Comparison of ENCODE assay signal across 22 cellular contexts in genomic region chr9:133472753-133473378, GRCh38. TPM values are rescaled to one million over a fixed set of nuclear protein-coding genes. Genes with fewer than 3 reads are reported as not detected.
DNase-seq lines count a peak whose midpoint lies in the region; ATAC-seq, FAIRE-seq and TF ChIP-seq lines count a peak whose summit lies in the region.
"Had no signal": no experiment of that assay in that cellular context is flagged by ENCODE, and none has a peak within 500 bp of the region (broad histone marks: within the 10 kb centered on the region; RNA-seq: fewer than 3 reads in every experiment).

No MANE protein-coding gene starts in this region.

- H4K20me1 ChIP-seq in HepG2 (ENCODE audit: insufficient read depth, low read length) (0 out of 2 replicates have a peak, but pooled peaks cover 2% of the 10 kb centered on the region), neural cell (ENCODE audit: insufficient read depth) (peaks cover 2% of the 10 kb centered on the region)

- peak overlapping the region; percentile 32 for H3K4me3 Mint-ChIP-seq in dendritic cell treated with granulocyte-macrophage colony-stimulating factor and Interleukin-4, amounts not matched to agents 40 ng/mL and 50 ng/mL, for 4 days
- H3K4me3 Mint-ChIP-seq: CD4-positive, alpha-beta memory T cell; HFFc6 had no signal

- H3K27ac ChIP-seq in HepG2 (ENCODE audit: extremely low read length, insufficient read depth, low read length) (no peak overlapping the region), right lobe of liver (no peak overlapping the region), neural cell (ENCODE audit: low read length) (no peak overlapping the region)
- H3K27ac ChIP-seq: C4-2B had no signal

- H3K36me3 ChIP-seq in HepG2 (replicated peaks in 1 of 2; ENCODE audit: control insufficient read depth in 1 of 2, insufficient read depth in 2 of 2, low read length in 2 of 2) (peaks cover 3 to 4% of the 10 kb centered on the region in 2 experiments; a peak in 1 of 5 replicates), right lobe of liver (peaks cover 0 to 15% (median 0%) of the 10 kb centered on the region in 4 donors), neural cell (ENCODE audit: insufficient read depth, low read length) (no peaks in the 10 kb centered on the region)

- no peak for TF ChIP-seq CTCF in HepG2 (CRISPR knock-in tag; IDR thresholded peaks at IDR 0.05)
- TF ChIP-seq CTCF in right lobe of liver (IDR thresholded peaks at IDR 0.05): no peak
- TF ChIP-seq CTCF in neural cell (IDR thresholded peaks at IDR 0.05; ENCODE audit: poor library complexity, severe bottlenecking): no peak

- no peaks in the 10 kb centered on the region for H3K9me2 ChIP-seq in neural cell (ENCODE audit: insufficient read depth, low read length)

- no peak for TF ChIP-seq RAD21 in HepG2 (CRISPR knock-in tag; IDR thresholded peaks at IDR 0.05)
- no peak for TF ChIP-seq RAD21 in neural cell (conservative IDR thresholded peaks at IDR 0.05)

- peaks cover 16% of the 10 kb centered on the region for H3K4me1 ChIP-seq in HepG2 (ENCODE audit: insufficient read depth, low read length)
- peaks cover 0 to 6% (median 0%) of the 10 kb centered on the region in 4 donors for H3K4me1 ChIP-seq in right lobe of liver

- H3K9me3 ChIP-seq in HepG2 (ENCODE audit: low read length) (no peaks in the 10 kb centered on the region), right lobe of liver (no peaks in the 10 kb centered on the region), neural cell (ENCODE audit: low read length) (no peaks in the 10 kb centered on the region)

- no TSS peak for BruUV-seq in HepG2 (replicated peaks; lab: Mats Ljungman, UMichigan)

- POLR2A ChIA-PET in HepG2 (lab: Yijun Ruan, JAX): no interaction called here

- H3K27ac Mint-ChIP-seq in dendritic cell treated with granulocyte-macrophage colony-stimulating factor and Interleukin-4, amounts not matched to agents 40 ng/mL and 50 ng/mL, for 4 days: peak overlapping the region; percentile 58
- H3K27ac Mint-ChIP-seq: CD4-positive, alpha-beta memory T cell; HFFc6 had no signal

- 96% methylated on average over 8 of the region's 19 CpGs for WGBS in HepG2 (ENCODE audit: low lambda C conversion rate)
- 40% methylated on average over 1 of the region's 19 CpGs for WGBS in right lobe of liver (ENCODE audit: insufficient coverage, low coverage, low lambda C conversion rate, missing lambda C conversion rate)

- H3K36me3 Mint-ChIP-seq in dendritic cell treated with granulocyte-macrophage colony-stimulating factor and Interleukin-4, amounts not matched to agents 40 ng/mL and 50 ng/mL, for 4 days (ENCODE audit: low read depth): peaks cover 68% of the 10 kb centered on the region
- H3K36me3 Mint-ChIP-seq: CD4-positive, alpha-beta memory T cell had no signal

- in situ Hi-C loops in HepG2 (cut with HindIII; ENCODE audit: extremely low pct_ligation_motif_present, low pct_unique_long_range_greater_than_20kb): no loop called here

- CTCF ChIA-PET in HepG2 (lab: Yijun Ruan, JAX; ENCODE audit: low intra/inter-chr PET ratio, low total read pairs): no interaction called here

- H3K79me2 ChIP-seq in HepG2 (ENCODE audit: insufficient read depth, low read length) (no peaks in the 10 kb centered on the region), neural cell (replicated peaks; ENCODE audit: insufficient read depth, low read length) (no peaks in the 10 kb centered on the region)

- H3F3A ChIP-seq in neural cell (ENCODE audit: insufficient read depth, low read length, poor library complexity, severe bottlenecking): no peaks in the 10 kb centered on the region

- H3K4me3 ChIP-seq in HepG2 (replicated peaks in 1 of 3; ENCODE audit: insufficient read depth in 1 of 3, low read depth in 2 of 3, low read length in 3 of 3): no peak overlapping the region
- H3K4me3 ChIP-seq in right lobe of liver: no peak overlapping the region
- no peak overlapping the region for H3K4me3 ChIP-seq in neural cell (ENCODE audit: low read length)

- H3K27me3 ChIP-seq in HepG2 (ENCODE audit: control insufficient read depth in 1 of 2, insufficient read depth in 2 of 2, low read length in 2 of 2): no peaks in the 10 kb centered on the region
- H3K27me3 ChIP-seq in right lobe of liver: no peaks in the 10 kb centered on the region
- no peaks in the 10 kb centered on the region for H3K27me3 ChIP-seq in neural cell (ENCODE audit: insufficient read depth, low read depth, low read length)

- no peak for DNase-seq in HepG2 (ENCODE audit: low spot score)
- no peak for DNase-seq in right lobe of liver
- no peak for DNase-seq in SIG-M5 treated with dmso at 0.1 percent for 504 hours (lab: John Stamatoyannopoulos, UW; ENCODE audit: unreplicated experiment)
- no peak for DNase-seq in COLO829 (ENCODE audit: low spot score)
- DNase-seq in NCI-H1436 treated with DMSO at 0.1 percent for 48 hours (lab: John Stamatoyannopoulos, UW): no peak
- DNase-seq: 8988T; CD4-positive, alpha-beta memory T cell; COR-L47; DMS153; DMS79 treated with DMSO at 0.1 percent for 48 hours; EL; HCEC 1CT; HFFc6 had no signal

- FAIRE-seq in HepG2 (lab: Jason Lieb, UNC): no peak
- FAIRE-seq: D721Med, G401.6, GM12892, GM19239, HTR-8/SVneo had no signal

- H3K9me3 Mint-ChIP-seq in dendritic cell treated with granulocyte-macrophage colony-stimulating factor and Interleukin-4, amounts not matched to agents 40 ng/mL and 50 ng/mL, for 4 days: no peaks in the 10 kb centered on the region
- H3K9me3 Mint-ChIP-seq: CD4-positive, alpha-beta memory T cell; HFFc6 had no signal

- no peak for TF ChIP-seq POLR2A in HepG2 (IDR thresholded peaks at IDR 0.05; ENCODE audit: insufficient read depth in 1 of 2, low read depth in 2 of 2, low read length in 2 of 2)
- TF ChIP-seq POLR2A in right lobe of liver (IDR thresholded peaks at IDR 0.05): no peak

- ATAC-seq in HepG2 (no peak), right lobe of liver (no peak)

- peaks cover 84% of the 10 kb centered on the region for H3K4me1 Mint-ChIP-seq in dendritic cell treated with granulocyte-macrophage colony-stimulating factor and Interleukin-4, amounts not matched to agents 40 ng/mL and 50 ng/mL, for 4 days (ENCODE audit: low read depth)
- H3K4me1 Mint-ChIP-seq: CD4-positive, alpha-beta memory T cell had no signal

- intact Hi-C loops in HepG2 (cut with micrococcal nuclease; ENCODE audit: unreplicated experiment): no loop called here
- intact Hi-C loops in right lobe of liver (cut with DNase I): no loop called here
- intact Hi-C loops in dendritic cell treated with granulocyte-macrophage colony-stimulating factor and Interleukin-4, amounts not matched to agents 40 ng/mL and 50 ng/mL, for 4 days (cut with micrococcal nuclease): no loop called here

- no peaks in the 10 kb centered on the region for H3K27me3 Mint-ChIP-seq in dendritic cell treated with granulocyte-macrophage colony-stimulating factor and Interleukin-4, amounts not matched to agents 40 ng/mL and 50 ng/mL, for 4 days
- H3K27me3 Mint-ChIP-seq: CD4-positive, alpha-beta memory T cell had no signal

- H2AFZ ChIP-seq in HepG2 (ENCODE audit: low read length) (no peak overlapping the region), neural cell (ENCODE audit: low read depth, low read length) (no peak overlapping the region)

- no peak overlapping the region for H3K9ac ChIP-seq in HepG2 (ENCODE audit: insufficient read depth, low read depth, low read length)
- no peak overlapping the region for H3K9ac ChIP-seq in neural cell (ENCODE audit: low read length)

- TF ChIP-seq EP300 in HepG2 (IDR thresholded peaks at IDR 0.05; ENCODE audit: low read depth in 2 of 2, low read length in 2 of 2) (no peak), HepG2 (CRISPR knock-in tag; IDR thresholded peaks at IDR 0.05; ENCODE audit: borderline replicate concordance) (no peak), neural cell (conservative IDR thresholded peaks at IDR 0.05; ENCODE audit: poor library complexity, severe bottlenecking) (no peak)

- no peak overlapping the region for H3K4me2 ChIP-seq in HepG2 (ENCODE audit: low read depth, low read length)
- H3K4me2 ChIP-seq in neural cell (ENCODE audit: low read length): no peak overlapping the region

RNA-seq across cellular contexts. Expression of gene SLC2A6, which starts 6.0 kb away (rescaled TPM):
- total RNA-seq in HepG2 (2016; rRNA removed; fragmentation: Illumina TruSeq; extraction: Trizol) (6.3 and 15.0 TPM in 2 replicates), right lobe of liver (1 to 10 TPM in 5 of 6 experiments, under 1 TPM in 1; 0.88 to 6.8 (median 2.8) TPM)
- total RNA-seq in HepG2 (2016; cell fraction: cytosol; rRNA removed; fragmentation: Illumina TruSeq; extraction: Trizol; ENCODE audit: low read depth): 1.8 and 2.0 TPM in 2 replicates
- total RNA-seq in HepG2 (2016; cell fraction: insoluble cytoplasmic fraction; rRNA removed; fragmentation: Illumina TruSeq; extraction: Trizol): 5.3 and 14.9 TPM in 2 replicates
- total RNA-seq in HepG2 (2016; cell fraction: membrane; rRNA removed; fragmentation: Illumina TruSeq; extraction: Trizol): 4.5 and 4.6 TPM in 2 replicates
- 16.5 and 16.8 TPM in 2 replicates for total RNA-seq in HepG2 (2016; cell fraction: nucleus; rRNA removed; fragmentation: Illumina TruSeq; extraction: Trizol)
- polyA plus RNA-seq in HepG2 (2011; rRNA removed) (4.1 and 9.1 TPM in 2 replicates), neural cell (11.5 and 17.9 TPM in 2 replicates)
- 5.0 and 5.7 TPM in 2 replicates for polyA plus RNA-seq in HepG2 (2011; cell fraction: cytosol; rRNA removed)
- polyA plus RNA-seq in HepG2 (2011; cell fraction: nucleus; rRNA removed): 7.2 and 12.6 TPM in 2 replicates
- polyA plus RNA-seq in HepG2 (2012): 2.1 and 4.5 TPM in 2 replicates
- polyA plus RNA-seq in HepG2 (2016; cell fraction: cytosol; fragmentation: Illumina TruSeq; extraction: Trizol; ENCODE audit: low read depth): 1.7 and 2.0 TPM in 2 replicates
- polyA plus RNA-seq in HepG2 (2016; cell fraction: insoluble cytoplasmic fraction; fragmentation: Illumina TruSeq; extraction: Trizol; ENCODE audit: low read depth): 4.0 and 5.0 TPM in 2 replicates
- polyA plus RNA-seq in HepG2 (2016; cell fraction: membrane; fragmentation: Illumina TruSeq; extraction: Trizol; ENCODE audit: low read depth): 2.7 and 3.1 TPM in 2 replicates
- polyA plus RNA-seq in HepG2 (2016; cell fraction: nucleus; fragmentation: Illumina TruSeq; extraction: Trizol; ENCODE audit: insufficient read depth, low read depth): 22.0 and 22.4 TPM in 2 replicates
- polyA minus RNA-seq in HepG2 (2011; rRNA and poly(A)+ RNA removed; ENCODE audit: low replicate concordance): 16.3 and 18.5 TPM in 2 replicates
- polyA minus RNA-seq in HepG2 (2011; cell fraction: cytosol; rRNA and poly(A)+ RNA removed): 6.5 and 7.4 TPM in 2 replicates
- polyA minus RNA-seq in HepG2 (2011; cell fraction: nucleus; rRNA and poly(A)+ RNA removed): 9.1 and 12.8 TPM in 2 replicates
- 18.5 and 23.9 TPM in 2 replicates for polyA minus RNA-seq in neural cell

RNA-seq across cellular contexts. Expression of gene CACFD1, which starts 13.1 kb away (rescaled TPM):
- total RNA-seq in HepG2 (2016; rRNA removed; fragmentation: Illumina TruSeq; extraction: Trizol): 8.2 and 13.8 TPM in 2 replicates
- total RNA-seq in HepG2 (2016; cell fraction: cytosol; rRNA removed; fragmentation: Illumina TruSeq; extraction: Trizol; ENCODE audit: low read depth): 3.2 and 3.9 TPM in 2 replicates
- 7.9 and 15.6 TPM in 2 replicates for total RNA-seq in HepG2 (2016; cell fraction: insoluble cytoplasmic fraction; rRNA removed; fragmentation: Illumina TruSeq; extraction: Trizol)
- total RNA-seq in HepG2 (2016; cell fraction: membrane; rRNA removed; fragmentation: Illumina TruSeq; extraction: Trizol): 10.0 and 11.4 TPM in 2 replicates
- 12.1 and 14.4 TPM in 2 replicates for total RNA-seq in HepG2 (2016; cell fraction: nucleus; rRNA removed; fragmentation: Illumina TruSeq; extraction: Trizol)
- 14.6 and 21.3 TPM in 2 replicates for polyA plus RNA-seq in HepG2 (2011; rRNA removed)
- polyA plus RNA-seq in HepG2 (2011; cell fraction: cytosol; rRNA removed): 13.1 and 15.4 TPM in 2 replicates
- polyA plus RNA-seq in HepG2 (2011; cell fraction: nucleus; rRNA removed): 33.2 and 35.5 TPM in 2 replicates
- polyA plus RNA-seq in HepG2 (2012): 12.0 and 17.4 TPM in 2 replicates
- 3.2 and 4.4 TPM in 2 replicates for polyA plus RNA-seq in HepG2 (2016; cell fraction: cytosol; fragmentation: Illumina TruSeq; extraction: Trizol; ENCODE audit: low read depth)
- 8.6 and 9.0 TPM in 2 replicates for polyA plus RNA-seq in HepG2 (2016; cell fraction: insoluble cytoplasmic fraction; fragmentation: Illumina TruSeq; extraction: Trizol; ENCODE audit: low read depth)
- polyA plus RNA-seq in HepG2 (2016; cell fraction: membrane; fragmentation: Illumina TruSeq; extraction: Trizol; ENCODE audit: low read depth): 8.8 and 9.3 TPM in 2 replicates
- 20.0 and 22.0 TPM in 2 replicates for polyA plus RNA-seq in HepG2 (2016; cell fraction: nucleus; fragmentation: Illumina TruSeq; extraction: Trizol; ENCODE audit: insufficient read depth, low read depth)
- polyA minus RNA-seq in HepG2 (2011; rRNA and poly(A)+ RNA removed; ENCODE audit: low replicate concordance): 8.1 and 55.0 TPM in 2 replicates
- polyA minus RNA-seq in HepG2 (2011; cell fraction: cytosol; rRNA and poly(A)+ RNA removed): 7.1 and 8.0 TPM in 2 replicates
- polyA minus RNA-seq in HepG2 (2011; cell fraction: nucleus; rRNA and poly(A)+ RNA removed): 25.4 and 28.7 TPM in 2 replicates
- 10 to 100 TPM; 23.5 to 39.8 (median 32.9) TPM for total RNA-seq in right lobe of liver
- 75.4 and 78.0 TPM in 2 replicates for polyA plus RNA-seq in neural cell
- polyA minus RNA-seq in neural cell: 62.9 and 81.1 TPM in 2 replicates

RNA-seq across cellular contexts. Expression of gene ADAMTS13, which starts 50.7 kb away (rescaled TPM):
- total RNA-seq in HepG2 (2016; rRNA removed; fragmentation: Illumina TruSeq; extraction: Trizol) (0.69 and 0.91 TPM in 2 replicates), right lobe of liver (10 to 100 TPM in 3 of 6 experiments, 1 to 10 TPM in 3; 8.1 to 27.7 (median 11.3) TPM)
- 0.26 and 0.30 TPM in 2 replicates for total RNA-seq in HepG2 (2016; cell fraction: cytosol; rRNA removed; fragmentation: Illumina TruSeq; extraction: Trizol; ENCODE audit: low read depth)
- 0.22 and 0.91 TPM in 2 replicates for total RNA-seq in HepG2 (2016; cell fraction: insoluble cytoplasmic fraction; rRNA removed; fragmentation: Illumina TruSeq; extraction: Trizol)
- total RNA-seq in HepG2 (2016; cell fraction: membrane; rRNA removed; fragmentation: Illumina TruSeq; extraction: Trizol): 0.21 and 0.37 TPM in 2 replicates
- total RNA-seq in HepG2 (2016; cell fraction: nucleus; rRNA removed; fragmentation: Illumina TruSeq; extraction: Trizol): 0.78 and 1.4 TPM in 2 replicates
- polyA plus RNA-seq in HepG2 (2011; rRNA removed) (4.5 and 5.0 TPM in 2 replicates), neural cell (13.5 and 24.8 TPM in 2 replicates)
- polyA plus RNA-seq in HepG2 (2011; cell fraction: cytosol; rRNA removed): 1.2 and 2.2 TPM in 2 replicates
- 35.9 and 63.7 TPM in 2 replicates for polyA plus RNA-seq in HepG2 (2011; cell fraction: nucleus; rRNA removed)
- 1.4 and 2.0 TPM in 2 replicates for polyA plus RNA-seq in HepG2 (2012)
- polyA plus RNA-seq in HepG2 (2016; cell fraction: cytosol; fragmentation: Illumina TruSeq; extraction: Trizol; ENCODE audit: low read depth): 0.12 and 0.16 TPM in 2 replicates
- 0.48 and 0.73 TPM in 2 replicates for polyA plus RNA-seq in HepG2 (2016; cell fraction: insoluble cytoplasmic fraction; fragmentation: Illumina TruSeq; extraction: Trizol; ENCODE audit: low read depth)
- 0.14 and 0.23 TPM in 2 replicates for polyA plus RNA-seq in HepG2 (2016; cell fraction: membrane; fragmentation: Illumina TruSeq; extraction: Trizol; ENCODE audit: low read depth)
- 4.6 TPM in 2 replicates for polyA plus RNA-seq in HepG2 (2016; cell fraction: nucleus; fragmentation: Illumina TruSeq; extraction: Trizol; ENCODE audit: insufficient read depth, low read depth)
- polyA minus RNA-seq in HepG2 (2011; rRNA and poly(A)+ RNA removed; ENCODE audit: low replicate concordance): 0.75 and 1.4 TPM in 2 replicates
- polyA minus RNA-seq in HepG2 (2011; cell fraction: cytosol; rRNA and poly(A)+ RNA removed): 0.30 and 0.62 TPM in 2 replicates
- 2.4 and 3.1 TPM in 2 replicates for polyA minus RNA-seq in HepG2 (2011; cell fraction: nucleus; rRNA and poly(A)+ RNA removed)
- polyA minus RNA-seq in neural cell: 4.4 and 6.6 TPM in 2 replicates
- polyA plus RNA-seq: CD4-positive, alpha-beta memory T cell had no signal

RNA-seq across cellular contexts. Expression of gene MYMK, which starts 51.9 kb away (rescaled TPM):
- not detected in 2 replicates for total RNA-seq in HepG2 (2016; rRNA removed; fragmentation: Illumina TruSeq; extraction: Trizol)
- not detected in 2 replicates for total RNA-seq in HepG2 (2016; cell fraction: cytosol; rRNA removed; fragmentation: Illumina TruSeq; extraction: Trizol; ENCODE audit: low read depth)
- not detected in 2 replicates for total RNA-seq in HepG2 (2016; cell fraction: insoluble cytoplasmic fraction; rRNA removed; fragmentation: Illumina TruSeq; extraction: Trizol)
- not detected in 2 replicates for total RNA-seq in HepG2 (2016; cell fraction: membrane; rRNA removed; fragmentation: Illumina TruSeq; extraction: Trizol)
- total RNA-seq in HepG2 (2016; cell fraction: nucleus; rRNA removed; fragmentation: Illumina TruSeq; extraction: Trizol): not detected in 2 replicates
- not detected in 2 replicates for polyA plus RNA-seq in HepG2 (2011; rRNA removed)
- polyA plus RNA-seq in HepG2 (2011; cell fraction: cytosol; rRNA removed): not detected in 2 replicates
- polyA plus RNA-seq in HepG2 (2011; cell fraction: nucleus; rRNA removed): not detected in 2 replicates
- not detected in 2 replicates for polyA plus RNA-seq in HepG2 (2012)
- polyA plus RNA-seq in HepG2 (2016; cell fraction: cytosol; fragmentation: Illumina TruSeq; extraction: Trizol; ENCODE audit: low read depth): not detected in 2 replicates
- not detected in 2 replicates for polyA plus RNA-seq in HepG2 (2016; cell fraction: insoluble cytoplasmic fraction; fragmentation: Illumina TruSeq; extraction: Trizol; ENCODE audit: low read depth)
- not detected in 2 replicates for polyA plus RNA-seq in HepG2 (2016; cell fraction: membrane; fragmentation: Illumina TruSeq; extraction: Trizol; ENCODE audit: low read depth)
- polyA plus RNA-seq in HepG2 (2016; cell fraction: nucleus; fragmentation: Illumina TruSeq; extraction: Trizol; ENCODE audit: insufficient read depth, low read depth): not detected in 2 replicates
- not detected in 2 replicates for polyA minus RNA-seq in HepG2 (2011; rRNA and poly(A)+ RNA removed; ENCODE audit: low replicate concordance)
- not detected in 2 replicates for polyA minus RNA-seq in HepG2 (2011; cell fraction: cytosol; rRNA and poly(A)+ RNA removed)
- polyA minus RNA-seq in HepG2 (2011; cell fraction: nucleus; rRNA and poly(A)+ RNA removed): not detected in 2 replicates
- not detected for total RNA-seq in right lobe of liver
- not detected in 2 replicates for polyA plus RNA-seq in neural cell
- not detected in 2 replicates for polyA minus RNA-seq in neural cell
- total RNA-seq: CD4-positive, alpha-beta memory T cell; H4; HFFc6 had no signal
- polyA plus RNA-seq: CD4-positive, alpha-beta memory T cell had no signal

RNA-seq across cellular contexts. Expression of gene REXO4, which starts 55.1 kb away (rescaled TPM):
- total RNA-seq in HepG2 (2016; rRNA removed; fragmentation: Illumina TruSeq; extraction: Trizol): 30.4 and 32.9 TPM in 2 replicates
- total RNA-seq in HepG2 (2016; cell fraction: cytosol; rRNA removed; fragmentation: Illumina TruSeq; extraction: Trizol; ENCODE audit: low read depth): 13.1 and 13.7 TPM in 2 replicates
- 30.5 and 30.8 TPM in 2 replicates for total RNA-seq in HepG2 (2016; cell fraction: insoluble cytoplasmic fraction; rRNA removed; fragmentation: Illumina TruSeq; extraction: Trizol)
- total RNA-seq in HepG2 (2016; cell fraction: membrane; rRNA removed; fragmentation: Illumina TruSeq; extraction: Trizol): 26.1 and 26.5 TPM in 2 replicates
- 13.7 and 15.5 TPM in 2 replicates for total RNA-seq in HepG2 (2016; cell fraction: nucleus; rRNA removed; fragmentation: Illumina TruSeq; extraction: Trizol)
- 18.5 and 20.2 TPM in 2 replicates for polyA plus RNA-seq in HepG2 (2011; rRNA removed)
- polyA plus RNA-seq in HepG2 (2011; cell fraction: cytosol; rRNA removed): 20.6 and 24.2 TPM in 2 replicates
- polyA plus RNA-seq in HepG2 (2011; cell fraction: nucleus; rRNA removed): 13.1 and 13.9 TPM in 2 replicates
- 18.4 and 20.8 TPM in 2 replicates for polyA plus RNA-seq in HepG2 (2012)
- 13.2 and 14.9 TPM in 2 replicates for polyA plus RNA-seq in HepG2 (2016; cell fraction: cytosol; fragmentation: Illumina TruSeq; extraction: Trizol; ENCODE audit: low read depth)
- 40.1 and 41.2 TPM in 2 replicates for polyA plus RNA-seq in HepG2 (2016; cell fraction: insoluble cytoplasmic fraction; fragmentation: Illumina TruSeq; extraction: Trizol; ENCODE audit: low read depth)
- polyA plus RNA-seq in HepG2 (2016; cell fraction: membrane; fragmentation: Illumina TruSeq; extraction: Trizol; ENCODE audit: low read depth): 23.2 and 24.3 TPM in 2 replicates
- polyA plus RNA-seq in HepG2 (2016; cell fraction: nucleus; fragmentation: Illumina TruSeq; extraction: Trizol; ENCODE audit: insufficient read depth, low read depth): 25.0 and 27.5 TPM in 2 replicates
- 29.1 and 46.3 TPM in 2 replicates for polyA minus RNA-seq in HepG2 (2011; rRNA and poly(A)+ RNA removed; ENCODE audit: low replicate concordance)
- polyA minus RNA-seq in HepG2 (2011; cell fraction: cytosol; rRNA and poly(A)+ RNA removed): 14.4 and 15.3 TPM in 2 replicates
- 16.2 TPM in 2 replicates for polyA minus RNA-seq in HepG2 (2011; cell fraction: nucleus; rRNA and poly(A)+ RNA removed)
- 10 to 100 TPM in 5 of 6 experiments, 1 to 10 TPM in 1; 9.5 to 19.9 (median 12.0) TPM for total RNA-seq in right lobe of liver
- polyA plus RNA-seq in neural cell: 15.0 and 16.1 TPM in 2 replicates
- polyA minus RNA-seq in neural cell: 13.9 and 15.4 TPM in 2 replicates
